ENCODE assay signal across 22 cellular contexts in genomic region chr4:150369434-150370141, GRCh38.
DNase-seq lines count a peak whose midpoint lies in the region; ATAC-seq, FAIRE-seq and TF ChIP-seq lines count a peak whose summit lies in the region.
"Had no signal": no experiment of that assay in that cellular context is flagged by ENCODE, and none has a peak within 500 bp of the region (broad histone marks: within the 10 kb centered on the region; RNA-seq: fewer than 3 reads in every experiment).

No MANE protein-coding gene starts in this region.

- no peak for TF ChIP-seq POLR2A in HepG2 (IDR thresholded peaks at IDR 0.05; ENCODE audit: insufficient read depth in 1 of 2, low read depth in 2 of 2, low read length in 2 of 2)
- TF ChIP-seq POLR2A in right lobe of liver (IDR thresholded peaks at IDR 0.05): no peak

- H3K4me3 ChIP-seq in HepG2 (replicated peaks in 1 of 3; ENCODE audit: insufficient read depth in 1 of 3, low read depth in 2 of 3, low read length in 3 of 3): no peak overlapping the region
- no peak overlapping the region for H3K4me3 ChIP-seq in right lobe of liver
- H3K4me3 ChIP-seq in neural progenitor cell: no peak overlapping the region
- H3K4me3 ChIP-seq: A549; BLaER1 treated with 17β-estradiol and CSF1 and Interleukin-3, amounts not matched to agents 10 nM and 100 nM; HAP-1 had no signal

- intact Hi-C loops in HepG2 (cut with micrococcal nuclease; ENCODE audit: unreplicated experiment): no loop called here
- intact Hi-C loops in right lobe of liver (cut with DNase I): no loop called here

- no peak for TF ChIP-seq CTCF in HepG2 (CRISPR knock-in tag; IDR thresholded peaks at IDR 0.05)
- no peak for TF ChIP-seq CTCF in right lobe of liver (IDR thresholded peaks at IDR 0.05)
- no peak for TF ChIP-seq CTCF in neural progenitor cell (IDR thresholded peaks at IDR 0.05)

- no peak overlapping the region for H3K27ac Mint-ChIP-seq in neural progenitor cell
- H3K27ac Mint-ChIP-seq: CD14-positive monocyte; CD4-positive, alpha-beta T cell had no signal

- H3K4me2 ChIP-seq in HepG2 (ENCODE audit: low read depth, low read length) (no peak overlapping the region), neural progenitor cell (no peak overlapping the region)
- H3K4me2 ChIP-seq: A549; BLaER1 treated with 17β-estradiol and CSF1 and Interleukin-3, amounts not matched to agents 10 nM and 100 nM had no signal

- no peak overlapping the region for H3K27ac ChIP-seq in HepG2 (ENCODE audit: extremely low read length, insufficient read depth, low read length)
- H3K27ac ChIP-seq in right lobe of liver: no peak overlapping the region
- H3K27ac ChIP-seq in neural progenitor cell: peak overlapping the region; percentile 87
- H3K27ac ChIP-seq: A549; BLaER1 treated with 17β-estradiol and CSF1 and Interleukin-3, amounts not matched to agents 10 nM and 100 nM had no signal

- H3K4me1 ChIP-seq in HepG2 (ENCODE audit: insufficient read depth, low read length) (no peaks in the 10 kb centered on the region), right lobe of liver (no peaks in the 10 kb centered on the region), neural progenitor cell (peaks cover 54% of the 10 kb centered on the region)
- H3K4me1 ChIP-seq: A549 had no signal

- H3K36me3 Mint-ChIP-seq in neural progenitor cell: peaks cover 9% of the 10 kb centered on the region
- H3K36me3 Mint-ChIP-seq: CD14-positive monocyte had no signal

- POLR2A ChIA-PET in HepG2 (lab: Yijun Ruan, JAX): no interaction called here

- peaks cover 7% of the 10 kb centered on the region for H3K9me3 Mint-ChIP-seq in neural progenitor cell
- H3K9me3 Mint-ChIP-seq: CD4-positive, alpha-beta T cell; CD8-positive, alpha-beta memory T cell had no signal

- H3F3A ChIP-seq in neural progenitor cell (ENCODE audit: low read depth): peaks cover 36% of the 10 kb centered on the region

- H3K79me2 ChIP-seq in HepG2 (ENCODE audit: insufficient read depth, low read length): no peaks in the 10 kb centered on the region
- H3K79me2 ChIP-seq in neural progenitor cell (ENCODE audit: low read depth): no peaks in the 10 kb centered on the region

- 96% methylated on average over 3 of the region's 3 CpGs for WGBS in HepG2 (ENCODE audit: low lambda C conversion rate)
- whole genome bisulfite sequencing in right lobe of liver (ENCODE audit: insufficient coverage, low coverage, low lambda C conversion rate, missing lambda C conversion rate): 95% methylated on average over 3 of the region's 3 CpGs

- H3K27me3 Mint-ChIP-seq in neural progenitor cell (ENCODE audit: insufficient read depth, low read depth): peaks cover 4% of the 10 kb centered on the region
- H3K27me3 Mint-ChIP-seq: CD4-positive, alpha-beta T cell; CD8-positive, alpha-beta memory T cell had no signal

- CTCF ChIA-PET in HepG2 (lab: Yijun Ruan, JAX; ENCODE audit: low intra/inter-chr PET ratio, low total read pairs): no interaction called here

- no peak for TF ChIP-seq EP300 in HepG2 (IDR thresholded peaks at IDR 0.05; ENCODE audit: low read depth in 2 of 2, low read length in 2 of 2)
- TF ChIP-seq EP300 in HepG2 (CRISPR knock-in tag; IDR thresholded peaks at IDR 0.05; ENCODE audit: borderline replicate concordance): no peak

- BruUV-seq in HepG2 (replicated peaks; lab: Mats Ljungman, UMichigan): no TSS peak

- H2AFZ ChIP-seq in HepG2 (ENCODE audit: low read length) (no peak overlapping the region), neural progenitor cell (replicated peaks) (no peak overlapping the region)

- H3K36me3 ChIP-seq in HepG2 (replicated peaks in 1 of 2; ENCODE audit: control insufficient read depth in 1 of 2, insufficient read depth in 2 of 2, low read length in 2 of 2): no peaks in the 10 kb centered on the region
- H3K36me3 ChIP-seq in right lobe of liver: no peaks in the 10 kb centered on the region
- H3K36me3 ChIP-seq in neural progenitor cell: no peaks in the 10 kb centered on the region
- H3K36me3 ChIP-seq: BLaER1 treated with 17β-estradiol and CSF1 and Interleukin-3, amounts not matched to agents 10 nM and 100 nM; HAP-1 had no signal

- ATAC-seq in HepG2: no peak
- no peak for ATAC-seq in right lobe of liver
- ATAC-seq: A549 had no signal

- H3K4me1 Mint-ChIP-seq in neural progenitor cell: peaks cover 30% of the 10 kb centered on the region
- H3K4me1 Mint-ChIP-seq: CD14-positive monocyte had no signal

- no peaks in the 10 kb centered on the region for H3K27me3 ChIP-seq in HepG2 (ENCODE audit: control insufficient read depth in 1 of 2, insufficient read depth in 2 of 2, low read length in 2 of 2)
- no peaks in the 10 kb centered on the region for H3K27me3 ChIP-seq in right lobe of liver
- no peaks in the 10 kb centered on the region for H3K27me3 ChIP-seq in neural progenitor cell
- H3K27me3 ChIP-seq: BE2C; BLaER1 treated with 17β-estradiol and CSF1 and Interleukin-3, amounts not matched to agents 10 nM and 100 nM had no signal

- no peak overlapping the region for H3K9ac ChIP-seq in HepG2 (ENCODE audit: insufficient read depth, low read depth, low read length)
- H3K9ac ChIP-seq in neural progenitor cell: no peak overlapping the region
- H3K9ac ChIP-seq: BLaER1 treated with 17β-estradiol and CSF1 and Interleukin-3, amounts not matched to agents 10 nM and 100 nM had no signal

- H3K4me3 Mint-ChIP-seq in neural progenitor cell: no peak overlapping the region
- H3K4me3 Mint-ChIP-seq: CD14-positive monocyte; CD4-positive, alpha-beta T cell; CD8-positive, alpha-beta memory T cell had no signal

- FAIRE-seq in HepG2 (lab: Jason Lieb, UNC): no peak
- FAIRE-seq: A549, G401.6, GM12892, H54 had no signal

- TF ChIP-seq RAD21 in HepG2 (CRISPR knock-in tag; IDR thresholded peaks at IDR 0.05): no peak

- H4K20me1 ChIP-seq in HepG2 (ENCODE audit: insufficient read depth, low read length) (no peaks in the 10 kb centered on the region), neural progenitor cell (ENCODE audit: low read depth) (no peaks in the 10 kb centered on the region)
- H4K20me1 ChIP-seq: BLaER1 treated with 17β-estradiol and CSF1 and Interleukin-3, amounts not matched to agents 10 nM and 100 nM had no signal

- H3K9me3 ChIP-seq in HepG2 (ENCODE audit: low read length) (no peaks in the 10 kb centered on the region), right lobe of liver (no peaks in the 10 kb centered on the region), neural progenitor cell (ENCODE audit: low read depth) (no peaks in the 10 kb centered on the region)
- H3K9me3 ChIP-seq: A549; BE2C; BLaER1 treated with 17β-estradiol and CSF1 and Interleukin-3, amounts not matched to agents 10 nM and 100 nM; HAP-1 had no signal

- no peak for DNase-seq in HepG2 (ENCODE audit: low spot score)
- no peak for DNase-seq in right lobe of liver
- DNase-seq in NCI-H69 (lab: John Stamatoyannopoulos, UW): peak; percentile 9
- DNase-seq in neural progenitor cell (ENCODE audit: low spot score): no peak
- DNase-seq in DMS153 treated with DMSO at 0.1 percent for 48 hours (lab: John Stamatoyannopoulos, UW; ENCODE audit: unreplicated experiment): no peak
- DNase-seq in activated CD4-positive, alpha-beta T cell treated with anti-CD3 and anti-CD28 coated beads for 4 hours: no peak
- no peak for DNase-seq in islet precursor cell
- DNase-seq: 8988T; ACHN; AML-193; BE2C; CD4-positive, alpha-beta T cell; CD8-positive, alpha-beta memory T cell; DND-41; GOT3 had no signal

- in situ Hi-C loops in HepG2 (cut with HindIII; ENCODE audit: extremely low pct_ligation_motif_present, low pct_unique_long_range_greater_than_20kb): no loop called here

TF ChIP-seq in HepG2, 621 proteins besides CTCF, POLR2A, EP300 and RAD21:
- TF ChIP-seq MAFF (IDR thresholded peaks at IDR 0.05; ENCODE audit: low read depth, low read length) (peak; percentile 51; the same call in 1 of the 2 replicates), HHEX (CRISPR knock-in tag; IDR thresholded peaks at IDR 0.05) (no peak), POGZ (CRISPR knock-in tag; IDR thresholded peaks at IDR 0.05) (no peak), MAFK (conservative IDR thresholded peaks at IDR 0.05 in 1 of 2, IDR thresholded peaks at IDR 0.05 in 1 of 2; ENCODE audit: low read length in 2 of 2) (peak; percentile 1 to 80; a peak in 2 of 4 replicates), SALL2 (CRISPR knock-in tag; IDR thresholded peaks at IDR 0.05) (no peak), ZNF274 (CRISPR knock-in tag; IDR thresholded peaks at IDR 0.05) (no peak), NR3C1 (CRISPR knock-in tag; IDR thresholded peaks at IDR 0.05) (no peak), TIGD3 (CRISPR knock-in tag; IDR thresholded peaks at IDR 0.05; ENCODE audit: borderline replicate concordance) (no peak), SRSF1 (optimal IDR thresholded peaks at IDR 0.05; ENCODE audit: low read depth, low read length) (no peak)
